In the genomic region with DNA sequence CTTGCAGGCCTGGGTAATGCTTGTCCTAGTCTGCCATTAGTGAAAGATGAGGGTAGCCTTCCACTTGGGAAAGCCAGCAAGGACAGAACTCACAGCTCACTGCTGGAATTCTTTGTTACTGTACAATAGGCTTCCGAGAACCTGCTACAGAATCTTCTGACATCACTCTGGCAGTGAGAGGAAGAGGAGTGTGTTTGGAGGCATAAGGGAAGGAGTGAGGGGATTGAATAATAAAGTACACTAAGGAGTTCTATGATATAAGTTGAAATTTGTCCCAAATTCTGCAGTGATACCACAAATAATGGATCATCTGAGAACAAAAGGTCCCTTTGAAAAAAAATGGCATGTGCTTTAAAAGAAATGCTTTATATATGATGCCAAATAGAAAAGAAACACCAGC, we compare ENCODE assay signal across 34 cellular contexts. TPM values are rescaled to one million over a fixed set of nuclear protein-coding genes. Genes with fewer than 3 reads are reported as not detected.
"Had no signal": no experiment of that assay in that cellular context is flagged by ENCODE, and none has a peak within 500 bp of the region (broad histone marks: within the 10 kb centered on the region; RNA-seq: fewer than 3 reads in every experiment).

A gene with protein sequence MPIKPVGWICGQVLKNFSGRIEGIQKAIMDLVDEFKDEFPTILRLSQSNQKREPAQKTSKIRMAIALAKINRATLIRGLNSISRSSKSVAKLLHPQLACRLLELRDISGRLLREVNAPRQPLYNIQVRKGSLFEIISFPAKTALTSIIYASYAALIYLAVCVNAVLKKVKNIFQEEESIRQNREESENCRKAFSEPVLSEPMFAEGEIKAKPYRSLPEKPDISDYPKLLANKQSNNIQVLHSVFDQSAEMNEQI (minus strand): TSS at position 101 of the 400 bp plus-strand sequence. CDS start 137 bp downstream, outside the sequence.

- FAIRE-seq: colon had no signal

- H3K4me1 ChIP-seq: adrenal gland, body of pancreas, esophagus muscularis mucosa, foreskin keratinocyte, gastrocnemius medialis had no signal

- H3K4me3 ChIP-seq: adrenal gland, body of pancreas, esophagus muscularis mucosa, gastrocnemius medialis, heart left ventricle had no signal

- H3K9me3 ChIP-seq: adrenal gland, body of pancreas, esophagus muscularis mucosa, gastrocnemius medialis, heart left ventricle had no signal

- DNase-seq: activated CD4-positive, alpha-beta memory T cell treated with anti-CD3 and anti-CD28 coated beads for 36 hours; activated CD4-positive, alpha-beta T cell treated with anti-CD3 and anti-CD28 coated beads for 36 hours; activated CD4-positive, alpha-beta T cell treated with anti-CD3 and anti-CD28 coated beads, Interleukin-2, amount 10 ng/mL, durations not matched to agents 24 days and 14 days; activated CD4-positive, CD25-positive, alpha-beta regulatory T cell; activated CD4-positive, CD25-positive, alpha-beta regulatory T cell treated with anti-CD3 and anti-CD28 coated beads, Interleukin-2, amount 50 U/mL, for 72 hours; activated CD8-positive, alpha-beta memory T cell treated with anti-CD3 and anti-CD28 coated beads, Interleukin-2, amount 10 ng/mL, durations not matched to agents 7 days and 5 days; activated CD8-positive, alpha-beta memory T cell treated with anti-CD3 and anti-CD28 coated beads, Interleukin-2, amount 50 U/mL, for 4 hours; activated CD8-positive, alpha-beta T cell treated with anti-CD3 and anti-CD28 coated beads, Interleukin-2, amount 10 ng/mL, durations not matched to agents 7 days and 5 days; activated effector memory CD4-positive, alpha-beta T cell treated with anti-CD3 and anti-CD28 coated beads, Interleukin-2, amount 50 U/mL, for 16 hours; activated naive CD4-positive, alpha-beta T cell treated with anti-CD3 and anti-CD28 coated beads for 36 hours; activated naive CD8-positive, alpha-beta T cell treated with anti-CD3 and anti-CD28 coated beads for 36 hours; activated naive CD8-positive, alpha-beta T cell treated with anti-CD3 and anti-CD28 coated beads, Interleukin-2, amount 50 U/mL, for 24 hours; activated T-cell treated with anti-CD3 and anti-CD28 coated beads, Interleukin-2, amount 50 U/mL, for 1 hour; activated T-cell treated with anti-CD3 and anti-CD28 coated beads, Interleukin-2, amount 50 U/mL, for 48 hours; adrenal gland; amygdala; aorta; body of pancreas; caudate nucleus; cortex of kidney; dermis blood vessel endothelial cell; effector CD4-positive, alpha-beta T cell; effector memory CD8-positive, alpha-beta T cell; erythroblast; foreskin keratinocyte; gastrocnemius medialis; glutamatergic neuron; heart left ventricle; T-helper 2 cell had no signal

- H3K27me3 ChIP-seq: adrenal gland, body of pancreas, esophagus muscularis mucosa, gastrocnemius medialis, heart left ventricle had no signal

- H3K27ac ChIP-seq: adrenal gland, body of pancreas, esophagus muscularis mucosa, foreskin keratinocyte, gastrocnemius medialis, heart left ventricle had no signal

- ATAC-seq: activated CD4-positive, alpha-beta T cell treated with anti-CD3 and anti-CD28 coated beads for 36 hours; activated CD8-positive, alpha-beta memory T cell treated with anti-CD3 and anti-CD28 coated beads, Interleukin-2, amount 10 ng/mL, durations not matched to agents 7 days and 5 days; activated CD8-positive, alpha-beta T cell treated with anti-CD3 and anti-CD28 coated beads, Interleukin-2, amount 10 ng/mL, durations not matched to agents 7 days and 5 days; activated naive CD8-positive, alpha-beta T cell treated with anti-CD3 and anti-CD28 coated beads, Interleukin-2, amount 50 U/mL, for 24 hours; body of pancreas; effector memory CD8-positive, alpha-beta T cell; foreskin keratinocyte; gastrocnemius medialis; heart left ventricle had no signal

- H3K36me3 ChIP-seq: adrenal gland, esophagus muscularis mucosa, gastrocnemius medialis, heart left ventricle had no signal

RNA-seq across cellular contexts. Expression of the gene that starts here (rescaled TPM):
- total RNA-seq: activated CD4-positive, alpha-beta memory T cell treated with anti-CD3 and anti-CD28 coated beads for 36 hours; activated CD4-positive, alpha-beta T cell treated with anti-CD3 and anti-CD28 coated beads for 36 hours; activated CD4-positive, alpha-beta T cell treated with anti-CD3 and anti-CD28 coated beads, Interleukin-2, amount 10 ng/mL, durations not matched to agents 24 days and 14 days; activated CD8-positive, alpha-beta memory T cell treated with anti-CD3 and anti-CD28 coated beads for 36 hours; activated CD8-positive, alpha-beta memory T cell treated with anti-CD3 and anti-CD28 coated beads, Interleukin-2, amount 10 ng/mL, durations not matched to agents 7 days and 5 days; activated CD8-positive, alpha-beta T cell treated with anti-CD3 and anti-CD28 coated beads, Interleukin-2, amount 10 ng/mL, durations not matched to agents 7 days and 5 days; activated naive CD4-positive, alpha-beta T cell treated with anti-CD3 and anti-CD28 coated beads for 36 hours; activated naive CD8-positive, alpha-beta T cell treated with anti-CD3 and anti-CD28 coated beads for 36 hours; activated T-helper 1 cell treated with anti-CD3 and anti-CD28 coated beads, Interleukin-12 subunit alpha, Interleukin-12 subunit beta, Interleukin-2, Interleukin-4 antibody, amounts not matched to agents 30 ng/mL and 10 ng/mL and 1 ng/mL, durations not matched to agents 14 hours and 24 hours and 36 hours; activated T-helper 2 cell treated with anti-CD3 and anti-CD28 coated beads, Interferon-gamma antibody, Interleukin-2, Interleukin-4, amounts not matched to agents 10 μg/mL and 5 μg/mL and 100 μg/mL, durations not matched to agents 14 hours and 24 hours and 36 hours; body of pancreas; dermis blood vessel endothelial cell; esophagus muscularis mucosa; foreskin keratinocyte had no signal
- polyA plus RNA-seq: foreskin keratinocyte had no signal
